Comparison of ENCODE assay signal across 8 cellular contexts in the genomic region with DNA sequence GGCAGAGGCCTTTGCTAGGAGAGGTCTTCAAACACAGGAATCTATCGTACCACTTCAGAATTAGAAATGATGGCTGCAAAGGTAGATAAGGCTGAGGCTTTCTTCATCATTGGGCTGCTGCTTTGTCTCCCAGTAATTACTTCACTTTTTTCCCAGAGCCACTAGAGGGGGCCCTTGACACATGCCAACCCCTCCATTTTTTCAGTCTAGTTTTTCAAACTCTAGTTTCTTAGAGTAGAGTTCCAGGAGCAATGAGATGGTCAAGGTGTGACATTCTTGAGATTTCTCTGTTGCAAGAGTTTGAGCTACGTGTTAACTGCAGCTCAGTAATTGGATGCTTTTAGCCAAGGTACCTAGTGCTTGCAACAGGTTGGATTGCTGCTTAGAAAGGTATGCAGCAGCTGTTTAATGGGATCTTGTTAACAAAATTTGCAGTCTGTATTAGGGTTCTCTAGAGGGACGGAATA. TPM values are rescaled to one million over a fixed set of nuclear protein-coding genes. Genes with fewer than 3 reads are reported as not detected.
A peak's percentile ranks its signal among the peaks of the same experiment; 100 is the strongest.
DNase-seq lines count a peak whose midpoint lies in the region; ATAC-seq and TF ChIP-seq lines count a peak whose summit lies in the region.

No MANE protein-coding gene starts in this region.

- H3K4me3 ChIP-seq in AG09309 (ENCODE audit: control insufficient read depth, low read depth, low read length): no peak overlapping the region
- H3K4me3 ChIP-seq in breast epithelium: no peak overlapping the region

- H3K9me3 ChIP-seq in breast epithelium: no peaks in the 10 kb centered on the region

- DNase-seq in AG09309 (ENCODE audit: low read depth): no peak
- DNase-seq in NCI-H1417 (lab: John Stamatoyannopoulos, UW): peak; percentile 48 to 71 (median 49)
- DNase-seq in T-helper 1 cell: peak in 4 of 5 donors; percentile 29 to 51 (median 42)
- DNase-seq in breast epithelium (ENCODE audit: low spot score in 2 of 2): no peak
- DNase-seq in inferior parietal cortex (ENCODE audit: extremely low spot score): peak; percentile 78
- peak; percentile 50 for DNase-seq in stimulated activated CD4-positive, alpha-beta T cell treated with anti-CD3 and anti-CD28 coated beads, Interleukin-1b, Interleukin-23, amount 100 ng/mL, for 48 hours

- no peak for TF ChIP-seq POLR2A in breast epithelium (IDR thresholded peaks at IDR 0.05)

- ATAC-seq in GM18511 (IDR thresholded peaks at IDR 0.05; ENCODE audit: unreplicated experiment) (peak; percentile 50), GM21528 (IDR thresholded peaks at IDR 0.05; ENCODE audit: low FRiP score, unreplicated experiment) (no peak)

- intact Hi-C loops in breast epithelium (cut with DNase I; ENCODE audit: low total_unique reads): no loop called here

- no peaks in the 10 kb centered on the region for H3K36me3 ChIP-seq in breast epithelium

- TF ChIP-seq CTCF in AG09309 (IDR thresholded peaks at IDR 0.05; ENCODE audit: control insufficient read depth, insufficient read depth, low read depth, low read length, missing control alignments) (peak; percentile 85), breast epithelium (IDR thresholded peaks at IDR 0.05) (peak; percentile 41 to 68 (median 62))

- H3K27me3 ChIP-seq in breast epithelium: no peaks in the 10 kb centered on the region

- no peak overlapping the region for H3K27ac ChIP-seq in breast epithelium

- H3K4me1 ChIP-seq in breast epithelium: no peaks in the 10 kb centered on the region

RNA-seq across cellular contexts. Expression of gene RBM20, which starts 33.8 kb away (rescaled TPM):
- total RNA-seq in breast epithelium: 1 to 10 TPM in 2 of 3 donors, under 1 TPM in 1; 0.48 to 3.1 (median 1.6) TPM

RNA-seq across cellular contexts. Expression of gene SMC3, which starts 42.8 kb away (rescaled TPM):
- 10 to 100 TPM; 26.6 to 37.8 (median 37.0) TPM for total RNA-seq in breast epithelium

Comparison
In these comparisons a context has a peak if more than half of its experiments do, and no peak if none do; other contexts are left out.
1. DNase-seq: peak in NCI-H1417 (3 of 3), T-helper 1 cell (4 of 5), inferior parietal cortex (single experiment) and stimulated activated CD4-positive, alpha-beta T cell treated with anti-CD3 and anti-CD28 coated beads, Interleukin-1b, Interleukin-23, amount 100 ng/mL, for 48 hours (single experiment); none in AG09309 (single experiment) and breast epithelium (0 of 2).